18 cellular contexts compared by ENCODE assay signal in the genomic region with DNA sequence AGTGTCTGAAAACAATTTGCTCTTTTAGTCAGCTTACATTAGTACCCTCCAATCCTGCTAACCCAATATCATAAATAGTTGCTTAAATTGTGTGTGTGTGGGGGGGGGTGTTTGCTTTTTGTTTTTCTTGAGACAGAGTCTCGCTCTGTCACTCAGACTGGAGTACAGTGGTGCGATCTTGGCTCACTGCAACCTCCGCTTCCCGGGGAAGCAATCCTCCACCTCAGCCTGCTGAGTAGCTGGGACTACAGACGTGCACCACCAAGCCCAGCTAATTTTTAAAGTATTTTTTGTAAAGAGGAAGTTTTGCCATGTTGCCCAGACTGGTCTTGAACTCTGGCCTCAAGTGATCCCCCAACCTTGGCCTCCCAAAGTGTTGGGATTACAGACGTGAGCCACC.
"Had no signal": no experiment of that assay in that cellular context is flagged by ENCODE, and none has a peak within 500 bp of the region (broad histone marks: within the 10 kb centered on the region; RNA-seq: fewer than 3 reads in every experiment).

No MANE protein-coding gene starts in this region.

- DNase-seq: colonic mucosa; dermis blood vessel endothelial cell; effector CD4-positive, alpha-beta T cell; endodermal cell; erythroblast; foreskin melanocyte; heart right ventricle; hypothalamus; islet precursor cell; left lung; lower lobe of right lung; natural killer cell; stimulated activated CD4-positive, alpha-beta T cell treated with anti-CD3 and anti-CD28 coated beads, Interleukin-12 subunit alpha, Interleukin-12 subunit beta, amount 100 ng/mL, for 4 hours; stimulated activated naive CD4-positive, alpha-beta T cell; transverse colon had no signal

- H3K27me3 ChIP-seq: colonic mucosa, heart right ventricle, left lung, transverse colon had no signal

- H3K36me3 ChIP-seq: colonic mucosa, left lung, lower lobe of right lung, transverse colon had no signal

- H3K4me3 ChIP-seq: colonic mucosa, heart right ventricle, left lung, lower lobe of right lung, skin epidermis, transverse colon had no signal

- H3K27ac ChIP-seq: colonic mucosa, left lung, lower lobe of right lung, skin epidermis had no signal

- ATAC-seq: lower lobe of right lung, natural killer cell, sciatic nerve had no signal

- H3K9me3 ChIP-seq: colonic mucosa, heart right ventricle, left lung, lower lobe of right lung, transverse colon had no signal

- FAIRE-seq: endothelial cell of umbilical vein had no signal
